Comparison of ENCODE assay signal across 15 cellular contexts in the genomic region with DNA sequence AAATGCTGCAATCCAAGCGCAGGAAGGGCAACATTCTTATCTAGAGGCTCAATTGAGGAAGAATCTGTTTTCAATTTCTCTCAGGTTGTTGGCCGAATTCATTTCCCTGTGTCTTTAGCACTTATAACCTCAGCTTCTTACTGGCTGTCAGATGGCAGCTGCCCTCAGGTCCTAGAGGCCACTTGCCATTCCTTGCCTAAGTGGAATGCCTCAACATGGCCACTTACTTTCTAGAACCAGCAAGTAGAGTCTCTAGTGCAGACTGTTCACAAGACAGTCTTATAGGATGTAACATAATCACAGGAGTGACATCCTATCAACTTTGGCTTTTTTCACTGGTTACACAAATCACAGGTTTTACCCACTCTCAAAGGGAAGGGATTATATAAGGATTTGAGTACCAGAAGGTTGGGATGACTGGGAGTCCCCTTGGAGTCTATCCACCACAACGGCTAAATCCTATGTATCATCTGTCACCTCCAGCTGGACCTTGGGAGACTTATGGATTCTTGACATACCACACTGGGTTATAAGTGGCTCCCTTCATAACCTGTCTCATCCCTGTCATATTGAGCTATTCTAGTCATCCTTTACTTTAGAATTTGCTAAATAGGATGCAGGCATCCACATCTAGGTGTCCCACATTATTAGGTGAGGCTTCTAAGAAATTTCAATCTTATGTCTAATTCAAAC.
DNase-seq lines count a peak whose midpoint lies in the region; ATAC-seq and TF ChIP-seq lines count a peak whose summit lies in the region.
"Had no signal": no experiment of that assay in that cellular context is flagged by ENCODE, and none has a peak within 500 bp of the region (broad histone marks: within the 10 kb centered on the region; RNA-seq: fewer than 3 reads in every experiment).

No MANE protein-coding gene starts in this region.

- no peak overlapping the region for H3K4me2 ChIP-seq in GM23248 (ENCODE audit: unreplicated experiment)

- peak; percentile 51 for ATAC-seq in left lung
- ATAC-seq: CD8-positive, alpha-beta T cell; GM12878; HCT116 had no signal

- no peaks in the 10 kb centered on the region for H3F3A ChIP-seq in GM23248 (ENCODE audit: insufficient read depth)

- H3K9me2 ChIP-seq in GM23248 (ENCODE audit: insufficient read depth), result no peaks in the 10 kb centered on the region

- H3K4me1 ChIP-seq in left lung (no peaks in the 10 kb centered on the region), GM23248 (ENCODE audit: insufficient read depth) (no peaks in the 10 kb centered on the region)

- H3K27ac ChIP-seq in left lung (no peak overlapping the region), GM23248 (no peak overlapping the region)
- H3K27ac ChIP-seq: 22Rv1, HL-60 had no signal

- no peaks in the 10 kb centered on the region for H3K9me3 Mint-ChIP-seq in glutamatergic neuron (ENCODE audit: unreplicated experiment)

- no peaks in the 10 kb centered on the region for H3K27me3 Mint-ChIP-seq in glutamatergic neuron (ENCODE audit: unreplicated experiment)

- H3K27me3 ChIP-seq in left lung (no peaks in the 10 kb centered on the region), GM23248 (replicated peaks; ENCODE audit: insufficient read depth) (no peaks in the 10 kb centered on the region)

- WGBS in GM23248 (ENCODE audit: low coverage in 1 of 2, low lambda C conversion rate in 2 of 2, missing lambda C conversion rate in 2 of 2), 2 experiments, result 59 to 62% methylated on average over 3 of the region's 3 CpGs

- in situ Hi-C loops in GM23248 (cut with MboI), result no loop called here

- no peaks in the 10 kb centered on the region for H3K79me2 ChIP-seq in GM23248 (ENCODE audit: insufficient read depth)

- no peaks in the 10 kb centered on the region for H4K20me1 ChIP-seq in GM23248 (ENCODE audit: insufficient read depth)

- H3K4me3 Mint-ChIP-seq in glutamatergic neuron (ENCODE audit: unreplicated experiment), result no peak overlapping the region
- H3K4me3 Mint-ChIP-seq: CD14-positive monocyte; CD8-positive, alpha-beta T cell had no signal

- intact Hi-C loops in left lung (cut with DNase I), result no loop called here

- no peak overlapping the region for H3K27ac Mint-ChIP-seq in glutamatergic neuron (ENCODE audit: unreplicated experiment)
- H3K27ac Mint-ChIP-seq: CD14-positive monocyte; CD8-positive, alpha-beta T cell had no signal

- no peaks in the 10 kb centered on the region for H3K36me3 Mint-ChIP-seq in glutamatergic neuron (ENCODE audit: unreplicated experiment)
- H3K36me3 Mint-ChIP-seq: CD14-positive monocyte; CD8-positive, alpha-beta T cell had no signal

- DNase-seq in NCI-H2171 treated with DMSO at 0.1 percent for 48 hours (lab: John Stamatoyannopoulos, UW) (peak; percentile 5), NCI-H2171 (lab: John Stamatoyannopoulos, UW) (no peak), NCI-H82 treated with DMSO at 0.1 percent for 48 hours (lab: John Stamatoyannopoulos, UW; ENCODE audit: unreplicated experiment) (peak; percentile 85), left lung (no peak), glutamatergic neuron (no peak), GM23248 (no peak), RPMI8226 (no peak)
- no peak for DNase-seq in activated CD4-positive, alpha-beta T cell treated with anti-CD3 and anti-CD28 coated beads for 4 hours
- DNase-seq: CD8-positive, alpha-beta T cell; COR-L47 had no signal

- H3K36me3 ChIP-seq in left lung, result no peaks in the 10 kb centered on the region
- H3K36me3 ChIP-seq in GM23248 (ENCODE audit: low read depth), result no peaks in the 10 kb centered on the region

- peaks cover 3% of the 10 kb centered on the region for H3K4me1 Mint-ChIP-seq in glutamatergic neuron (ENCODE audit: low read depth, unreplicated experiment)
- H3K4me1 Mint-ChIP-seq: CD14-positive monocyte had no signal

- H3K4me3 ChIP-seq in left lung (no peak overlapping the region), GM23248 (no peak overlapping the region)
- H3K4me3 ChIP-seq: GM12878 had no signal

- TF ChIP-seq CTCF in left lung (IDR thresholded peaks at IDR 0.05) (no peak), glutamatergic neuron (IDR thresholded peaks at IDR 0.05; ENCODE audit: partially characterized antibody, unreplicated experiment) (no peak)

- peaks cover 0 to 4% of the 10 kb centered on the region in 2 donors for H3K9me3 ChIP-seq in left lung
- no peaks in the 10 kb centered on the region for H3K9me3 ChIP-seq in GM23248 (ENCODE audit: low read depth)

- no peak overlapping the region for H3K9ac ChIP-seq in GM23248

- H2AFZ ChIP-seq in GM23248, result no peak overlapping the region

Comparison
In these comparisons a context has a peak if more than half of its experiments do, and no peak if none do; other contexts are left out.
1. DNase-seq: peak in NCI-H2171 treated with DMSO at 0.1 percent for 48 hours (single experiment) and NCI-H82 treated with DMSO at 0.1 percent for 48 hours (single experiment); none in NCI-H2171 (single experiment), left lung (0 of 2), glutamatergic neuron (single experiment), activated CD4-positive, alpha-beta T cell treated with anti-CD3 and anti-CD28 coated beads for 4 hours (0 of 2), GM23248 (single experiment) and RPMI8226 (single experiment).